ENCODE assay signal across 17 cellular contexts in the genomic region with DNA sequence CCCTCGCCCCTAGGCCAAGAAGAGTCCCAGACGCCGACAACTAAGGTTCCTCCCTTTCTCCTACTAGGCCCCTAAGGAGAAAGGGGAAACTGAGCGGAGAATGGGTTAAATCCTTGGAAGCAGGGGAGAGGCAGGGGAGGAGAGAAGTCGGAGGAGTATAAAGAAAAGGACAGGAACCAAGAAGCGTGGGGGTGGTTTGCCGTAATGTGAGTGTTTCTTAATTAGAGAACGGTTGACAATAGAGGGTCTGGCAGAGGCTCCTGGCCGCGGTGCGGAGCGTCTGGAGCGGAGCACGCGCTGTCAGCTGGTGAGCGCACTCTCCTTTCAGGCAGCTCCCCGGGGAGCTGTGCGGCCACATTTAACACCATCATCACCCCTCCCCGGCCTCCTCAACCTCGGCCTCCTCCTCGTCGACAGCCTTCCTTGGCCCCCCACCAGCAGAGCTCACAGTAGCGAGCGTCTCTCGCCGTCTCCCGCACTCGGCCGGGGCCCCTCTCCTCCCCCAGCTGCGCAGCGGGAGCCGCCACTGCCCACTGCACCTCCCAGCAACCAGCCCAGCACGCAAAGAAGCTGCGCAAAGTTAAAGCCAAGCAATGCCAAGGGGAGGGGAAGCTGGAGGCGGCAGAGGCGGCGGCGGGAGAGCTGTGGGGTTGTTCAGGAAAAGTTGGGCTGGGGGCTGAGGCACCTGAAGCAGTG. TPM values are rescaled to one million over a fixed set of nuclear protein-coding genes. Genes with fewer than 3 reads are reported as not detected.
DNase-seq lines count a peak whose midpoint lies in the region; ATAC-seq and TF ChIP-seq lines count a peak whose summit lies in the region.
"Had no signal": no experiment of that assay in that cellular context is flagged by ENCODE, and none has a peak within 500 bp of the region (broad histone marks: within the 10 kb centered on the region; RNA-seq: fewer than 3 reads in every experiment).

No MANE protein-coding gene starts in this region.

- no peak for DNase-seq in osteocyte (ENCODE audit: extremely low spot score, unreplicated experiment)
- no peak for DNase-seq in activated naive CD4-positive, alpha-beta T cell treated with anti-CD3 and anti-CD28 coated beads, Interleukin-2, amount 10 ng/mL, durations not matched to agents 7 days and 5 days
- no peak for DNase-seq in NAMALWA (ENCODE audit: low spot score)
- DNase-seq: adrenal gland, Caco-2, cortex of kidney, NCI-H1694, NCI-H510A treated with DMSO at 0.1 percent for 48 hours, testis had no signal

- peaks cover 16% of the 10 kb centered on the region for H3K4me1 Mint-ChIP-seq in osteocyte (ENCODE audit: unreplicated experiment)
- H3K4me1 Mint-ChIP-seq in activated naive CD4-positive, alpha-beta T cell treated with anti-CD3 and anti-CD28 coated beads, Interleukin-2, amount 10 ng/mL, durations not matched to agents 7 days and 5 days = no peaks in the 10 kb centered on the region
- H3K4me1 Mint-ChIP-seq: activated T-helper 17 cell treated with anti-CD3 and anti-CD28 coated beads, Interleukin-2, amount 50 U/mL, for 72 hours had no signal

- H3K27ac ChIP-seq in VCaP = 0 out of 2 replicates have a peak overlapping the region, but pooled peaks have one; percentile 91
- H3K27ac ChIP-seq: adrenal gland, testis had no signal

- H3K4me1 ChIP-seq in iPS-15b (ENCODE audit: control insufficient read depth, insufficient read depth, low read length) = peaks cover 32% of the 10 kb centered on the region

- H3K4me3 ChIP-seq in iPS-15b (ENCODE audit: low read depth, low read length) = peak overlapping the region; percentile 60
- H3K4me3 ChIP-seq: adrenal gland had no signal

- H3K27me3 Mint-ChIP-seq in osteocyte (ENCODE audit: unreplicated experiment) = peaks cover 74% of the 10 kb centered on the region
- H3K27me3 Mint-ChIP-seq in activated naive CD4-positive, alpha-beta T cell treated with anti-CD3 and anti-CD28 coated beads, Interleukin-2, amount 10 ng/mL, durations not matched to agents 7 days and 5 days = peaks cover 53% of the 10 kb centered on the region

- no peaks in the 10 kb centered on the region for H3K36me3 ChIP-seq in iPS-15b (ENCODE audit: control insufficient read depth, insufficient read depth, low read length)
- H3K36me3 ChIP-seq: adrenal gland had no signal

- TF ChIP-seq CTCF in VCaP (conservative IDR thresholded peaks at IDR 0.05) = no peak
- TF ChIP-seq CTCF in osteocyte (IDR thresholded peaks at IDR 0.05) = no peak

- H3K9me3 ChIP-seq in iPS-15b (ENCODE audit: control insufficient read depth, insufficient read depth, low read length) = no peaks in the 10 kb centered on the region
- H3K9me3 ChIP-seq: adrenal gland, Caco-2, testis had no signal

- H3K36me3 Mint-ChIP-seq in osteocyte (ENCODE audit: unreplicated experiment) = peaks cover 1% of the 10 kb centered on the region
- H3K36me3 Mint-ChIP-seq in activated naive CD4-positive, alpha-beta T cell treated with anti-CD3 and anti-CD28 coated beads, Interleukin-2, amount 10 ng/mL, durations not matched to agents 7 days and 5 days = peaks cover 6% of the 10 kb centered on the region

- ATAC-seq in GM19463 (IDR thresholded peaks at IDR 0.05; ENCODE audit: unreplicated experiment) (peak; percentile 32), GM18520 (IDR thresholded peaks at IDR 0.05; ENCODE audit: unreplicated experiment) (no peak), HG03139 (IDR thresholded peaks at IDR 0.05; ENCODE audit: unreplicated experiment) (no peak)
- ATAC-seq: activated T-helper 17 cell treated with anti-CD3 and anti-CD28 coated beads, Interleukin-2, amount 50 U/mL, for 72 hours had no signal

- H3K4me3 Mint-ChIP-seq in osteocyte (ENCODE audit: unreplicated experiment) = peak overlapping the region; percentile 43
- H3K4me3 Mint-ChIP-seq in activated naive CD4-positive, alpha-beta T cell treated with anti-CD3 and anti-CD28 coated beads, Interleukin-2, amount 10 ng/mL, durations not matched to agents 7 days and 5 days = no peak overlapping the region
- H3K4me3 Mint-ChIP-seq: activated T-helper 17 cell treated with anti-CD3 and anti-CD28 coated beads, Interleukin-2, amount 50 U/mL, for 72 hours had no signal

- no peak overlapping the region for H3K9ac ChIP-seq in iPS-15b (ENCODE audit: low read depth, low read length)

- no peaks in the 10 kb centered on the region for H3K9me3 Mint-ChIP-seq in osteocyte (ENCODE audit: unreplicated experiment)
- H3K9me3 Mint-ChIP-seq in activated naive CD4-positive, alpha-beta T cell treated with anti-CD3 and anti-CD28 coated beads, Interleukin-2, amount 10 ng/mL, durations not matched to agents 7 days and 5 days = no peaks in the 10 kb centered on the region
- H3K9me3 Mint-ChIP-seq: activated T-helper 17 cell treated with anti-CD3 and anti-CD28 coated beads, Interleukin-2, amount 50 U/mL, for 72 hours had no signal

- no peak overlapping the region for H3K27ac Mint-ChIP-seq in osteocyte (ENCODE audit: unreplicated experiment)
- no peak overlapping the region for H3K27ac Mint-ChIP-seq in activated naive CD4-positive, alpha-beta T cell treated with anti-CD3 and anti-CD28 coated beads, Interleukin-2, amount 10 ng/mL, durations not matched to agents 7 days and 5 days
- H3K27ac Mint-ChIP-seq: activated T-helper 17 cell treated with anti-CD3 and anti-CD28 coated beads, Interleukin-2, amount 50 U/mL, for 72 hours had no signal

- peaks cover 81% of the 10 kb centered on the region for H3K27me3 ChIP-seq in iPS-15b (ENCODE audit: control insufficient read depth, insufficient read depth, low read length)
- H3K27me3 ChIP-seq: testis had no signal

- CTCF ChIA-PET in activated naive CD4-positive, alpha-beta T cell treated with anti-CD3 and anti-CD28 coated beads, Interleukin-2, amount 10 ng/mL, durations not matched to agents 7 days and 5 days (lab: Charles Lee) = interaction anchor here (0.6 kb wide), 1 partner anchor 287 kb away, joined by 3 read pairs; no protein-coding TSS in a partner anchor

RNA-seq across cellular contexts. Expression of a gene that starts 6.0 kb away (rescaled TPM):
- not detected in 2 replicates for total RNA-seq in osteocyte
- total RNA-seq: activated T-helper 17 cell treated with anti-CD3 and anti-CD28 coated beads, Interleukin-2, amount 50 U/mL, for 72 hours; adrenal gland; Caco-2; mononuclear cell; pulmonary artery endothelial cell; testis had no signal
